In the genomic region with DNA sequence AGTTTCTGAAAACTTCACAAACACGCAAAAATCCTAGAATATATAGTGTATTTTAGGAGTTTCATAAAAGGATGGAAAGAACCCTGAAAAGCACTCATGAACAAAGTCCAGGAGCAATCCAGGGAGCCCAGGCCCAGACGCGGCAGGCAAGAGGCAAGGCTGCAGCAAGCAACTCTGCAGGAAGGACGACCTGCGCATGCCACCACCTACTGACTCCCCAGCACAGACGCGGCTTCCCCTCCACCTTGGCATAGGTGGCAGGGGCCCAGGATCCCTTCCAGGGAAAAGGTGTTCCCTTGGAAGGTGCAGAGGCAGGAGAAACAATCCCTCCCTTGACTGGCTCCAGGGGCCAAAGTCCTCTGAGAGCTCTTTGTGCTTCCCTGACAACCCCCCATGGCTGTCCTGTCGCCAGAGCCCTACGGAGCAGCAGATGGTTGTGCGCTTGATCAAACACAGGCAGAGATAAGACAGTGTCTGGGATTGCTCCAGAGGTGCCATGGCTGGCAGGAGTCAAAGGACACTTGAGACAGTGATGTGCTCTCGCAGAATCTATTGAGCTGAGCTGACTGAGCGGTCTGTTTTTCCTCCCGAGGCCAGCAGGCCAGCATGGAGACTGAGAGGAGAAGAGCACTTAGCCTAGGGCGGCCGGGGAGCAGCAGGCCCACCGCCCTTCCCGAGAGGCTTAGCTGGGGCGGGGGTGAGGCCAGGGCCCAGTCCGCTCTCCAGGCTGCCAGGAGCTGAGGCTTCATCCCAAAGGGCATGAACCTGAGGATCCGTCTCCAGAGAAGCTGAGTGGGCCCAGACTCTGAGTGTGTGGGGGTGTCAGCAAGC, we compare ENCODE assay signal across 1 cellular context.
A peak's percentile ranks its signal among the peaks of the same experiment; 100 is the strongest.
TF ChIP-seq lines count a peak whose summit lies in the region.

No MANE protein-coding gene starts in this region.

TF ChIP-seq in HepG2, 621 proteins besides CTCF, POLR2A, EP300 and RAD21 (continued from another document and continues in another):
- TF ChIP-seq ZNF691 (CRISPR knock-in tag; IDR thresholded peaks at IDR 0.05; ENCODE audit: borderline replicate concordance, low read depth) (0 out of 2 replicates have a peak, but pooled peaks have one; percentile 67), MYC (CRISPR knock-in tag; IDR thresholded peaks at IDR 0.05; ENCODE audit: borderline replicate concordance) (peak; percentile 44; the same call in 1 of the 2 replicates), ZNF33B (CRISPR knock-in tag; IDR thresholded peaks at IDR 0.05) (no peak), HMG20B (CRISPR knock-in tag; conservative IDR thresholded peaks at IDR 0.05) (peak; percentile 84), REPIN1 (CRISPR knock-in tag; IDR thresholded peaks at IDR 0.05; ENCODE audit: borderline replicate concordance, low read depth) (peak; percentile 78; the same call in 1 of the 2 replicates), HNF4G (IDR thresholded peaks at IDR 0.05; ENCODE audit: borderline replicate concordance, low read depth, low read length) (peak; percentile 94), HNF4G (CRISPR knock-in tag; IDR thresholded peaks at IDR 0.05; ENCODE audit: borderline replicate concordance, low read depth) (peak; percentile 88), SKI (IDR thresholded peaks at IDR 0.05; ENCODE audit: partially characterized antibody) (peak; percentile 42), KMT2A (CRISPR knock-in tag; IDR thresholded peaks at IDR 0.05) (no peak), KAT8 (CRISPR knock-in tag; IDR thresholded peaks at IDR 0.05) (peak; percentile 42; the same call in 1 of the 2 replicates), ZBTB10 (CRISPR knock-in tag; IDR thresholded peaks at IDR 0.05; ENCODE audit: borderline replicate concordance) (0 out of 2 replicates have a peak, but pooled peaks have one; percentile 22), TOE1 (CRISPR knock-in tag; IDR thresholded peaks at IDR 0.05) (no peak), PPARG (CRISPR knock-in tag; conservative IDR thresholded peaks at IDR 0.05) (0 out of 2 replicates have a peak, but pooled peaks have one; percentile 11), HHEX (CRISPR knock-in tag; IDR thresholded peaks at IDR 0.05) (peak; percentile 85), ZNF710 (CRISPR knock-in tag; IDR thresholded peaks at IDR 0.05; ENCODE audit: borderline replicate concordance) (peak; percentile 55; the same call in 1 of the 2 replicates), ZNF367 (CRISPR knock-in tag; IDR thresholded peaks at IDR 0.05; ENCODE audit: borderline replicate concordance) (no peak), ZNF362 (CRISPR knock-in tag; IDR thresholded peaks at IDR 0.05; ENCODE audit: borderline replicate concordance) (0 out of 2 replicates have a peak, but pooled peaks have one; percentile 56), FOXA1 (IDR thresholded peaks at IDR 0.05) (no peak), FOXA1 (CRISPR knock-in tag; IDR thresholded peaks at IDR 0.05) (peak; percentile 84), HMG20A (CRISPR knock-in tag; IDR thresholded peaks at IDR 0.05; ENCODE audit: borderline replicate concordance) (peak; percentile 61; the same call in 1 of the 2 replicates), ZNF629 (CRISPR knock-in tag; conservative IDR thresholded peaks at IDR 0.05) (no peak; the same call in 1 of the 2 replicates), ZFP91 (CRISPR knock-in tag; IDR thresholded peaks at IDR 0.05; ENCODE audit: borderline replicate concordance) (peak; percentile 51; the same call in 1 of the 2 replicates), ZNF577 (CRISPR knock-in tag; IDR thresholded peaks at IDR 0.05; ENCODE audit: borderline replicate concordance, low read depth) (no peak)
- TF ChIP-seq, protein P1, sequence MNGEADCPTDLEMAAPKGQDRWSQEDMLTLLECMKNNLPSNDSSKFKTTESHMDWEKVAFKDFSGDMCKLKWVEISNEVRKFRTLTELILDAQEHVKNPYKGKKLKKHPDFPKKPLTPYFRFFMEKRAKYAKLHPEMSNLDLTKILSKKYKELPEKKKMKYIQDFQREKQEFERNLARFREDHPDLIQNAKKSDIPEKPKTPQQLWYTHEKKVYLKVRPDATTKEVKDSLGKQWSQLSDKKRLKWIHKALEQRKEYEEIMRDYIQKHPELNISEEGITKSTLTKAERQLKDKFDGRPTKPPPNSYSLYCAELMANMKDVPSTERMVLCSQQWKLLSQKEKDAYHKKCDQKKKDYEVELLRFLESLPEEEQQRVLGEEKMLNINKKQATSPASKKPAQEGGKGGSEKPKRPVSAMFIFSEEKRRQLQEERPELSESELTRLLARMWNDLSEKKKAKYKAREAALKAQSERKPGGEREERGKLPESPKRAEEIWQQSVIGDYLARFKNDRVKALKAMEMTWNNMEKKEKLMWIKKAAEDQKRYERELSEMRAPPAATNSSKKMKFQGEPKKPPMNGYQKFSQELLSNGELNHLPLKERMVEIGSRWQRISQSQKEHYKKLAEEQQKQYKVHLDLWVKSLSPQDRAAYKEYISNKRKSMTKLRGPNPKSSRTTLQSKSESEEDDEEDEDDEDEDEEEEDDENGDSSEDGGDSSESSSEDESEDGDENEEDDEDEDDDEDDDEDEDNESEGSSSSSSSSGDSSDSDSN (CRISPR knock-in tag; IDR thresholded peaks at IDR 0.05), result no peak
- TF ChIP-seq, protein P2, sequence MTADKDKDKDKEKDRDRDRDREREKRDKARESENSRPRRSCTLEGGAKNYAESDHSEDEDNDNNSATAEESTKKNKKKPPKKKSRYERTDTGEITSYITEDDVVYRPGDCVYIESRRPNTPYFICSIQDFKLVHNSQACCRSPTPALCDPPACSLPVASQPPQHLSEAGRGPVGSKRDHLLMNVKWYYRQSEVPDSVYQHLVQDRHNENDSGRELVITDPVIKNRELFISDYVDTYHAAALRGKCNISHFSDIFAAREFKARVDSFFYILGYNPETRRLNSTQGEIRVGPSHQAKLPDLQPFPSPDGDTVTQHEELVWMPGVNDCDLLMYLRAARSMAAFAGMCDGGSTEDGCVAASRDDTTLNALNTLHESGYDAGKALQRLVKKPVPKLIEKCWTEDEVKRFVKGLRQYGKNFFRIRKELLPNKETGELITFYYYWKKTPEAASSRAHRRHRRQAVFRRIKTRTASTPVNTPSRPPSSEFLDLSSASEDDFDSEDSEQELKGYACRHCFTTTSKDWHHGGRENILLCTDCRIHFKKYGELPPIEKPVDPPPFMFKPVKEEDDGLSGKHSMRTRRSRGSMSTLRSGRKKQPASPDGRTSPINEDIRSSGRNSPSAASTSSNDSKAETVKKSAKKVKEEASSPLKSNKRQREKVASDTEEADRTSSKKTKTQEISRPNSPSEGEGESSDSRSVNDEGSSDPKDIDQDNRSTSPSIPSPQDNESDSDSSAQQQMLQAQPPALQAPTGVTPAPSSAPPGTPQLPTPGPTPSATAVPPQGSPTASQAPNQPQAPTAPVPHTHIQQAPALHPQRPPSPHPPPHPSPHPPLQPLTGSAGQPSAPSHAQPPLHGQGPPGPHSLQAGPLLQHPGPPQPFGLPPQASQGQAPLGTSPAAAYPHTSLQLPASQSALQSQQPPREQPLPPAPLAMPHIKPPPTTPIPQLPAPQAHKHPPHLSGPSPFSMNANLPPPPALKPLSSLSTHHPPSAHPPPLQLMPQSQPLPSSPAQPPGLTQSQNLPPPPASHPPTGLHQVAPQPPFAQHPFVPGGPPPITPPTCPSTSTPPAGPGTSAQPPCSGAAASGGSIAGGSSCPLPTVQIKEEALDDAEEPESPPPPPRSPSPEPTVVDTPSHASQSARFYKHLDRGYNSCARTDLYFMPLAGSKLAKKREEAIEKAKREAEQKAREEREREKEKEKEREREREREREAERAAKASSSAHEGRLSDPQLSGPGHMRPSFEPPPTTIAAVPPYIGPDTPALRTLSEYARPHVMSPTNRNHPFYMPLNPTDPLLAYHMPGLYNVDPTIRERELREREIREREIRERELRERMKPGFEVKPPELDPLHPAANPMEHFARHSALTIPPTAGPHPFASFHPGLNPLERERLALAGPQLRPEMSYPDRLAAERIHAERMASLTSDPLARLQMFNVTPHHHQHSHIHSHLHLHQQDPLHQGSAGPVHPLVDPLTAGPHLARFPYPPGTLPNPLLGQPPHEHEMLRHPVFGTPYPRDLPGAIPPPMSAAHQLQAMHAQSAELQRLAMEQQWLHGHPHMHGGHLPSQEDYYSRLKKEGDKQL (CRISPR knock-in tag; IDR thresholded peaks at IDR 0.05; ENCODE audit: low read depth), result peak; percentile 58; the same call in 1 of the 2 replicates
- TF ChIP-seq, protein P3, sequence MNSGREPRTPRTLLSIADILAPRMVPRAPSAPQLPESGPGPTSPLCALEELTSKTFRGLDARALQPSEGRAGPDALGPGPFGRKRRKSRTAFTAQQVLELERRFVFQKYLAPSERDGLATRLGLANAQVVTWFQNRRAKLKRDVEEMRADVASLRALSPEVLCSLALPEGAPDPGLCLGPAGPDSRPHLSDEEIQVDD (CRISPR knock-in tag; IDR thresholded peaks at IDR 0.05; ENCODE audit: borderline replicate concordance), result no peak
- TF ChIP-seq, protein P4, sequence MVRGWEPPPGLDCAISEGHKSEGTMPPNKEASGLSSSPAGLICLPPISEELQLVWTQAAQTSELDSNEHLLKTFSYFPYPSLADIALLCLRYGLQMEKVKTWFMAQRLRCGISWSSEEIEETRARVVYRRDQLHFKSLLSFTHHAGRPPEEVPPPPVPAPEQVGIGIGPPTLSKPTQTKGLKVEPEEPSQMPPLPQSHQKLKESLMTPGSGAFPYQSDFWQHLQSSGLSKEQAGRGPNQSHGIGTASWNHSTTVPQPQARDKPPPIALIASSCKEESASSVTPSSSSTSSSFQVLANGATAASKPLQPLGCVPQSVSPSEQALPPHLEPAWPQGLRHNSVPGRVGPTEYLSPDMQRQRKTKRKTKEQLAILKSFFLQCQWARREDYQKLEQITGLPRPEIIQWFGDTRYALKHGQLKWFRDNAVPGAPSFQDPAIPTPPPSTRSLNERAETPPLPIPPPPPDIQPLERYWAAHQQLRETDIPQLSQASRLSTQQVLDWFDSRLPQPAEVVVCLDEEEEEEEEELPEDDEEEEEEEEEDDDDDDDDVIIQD (CRISPR knock-in tag; IDR thresholded peaks at IDR 0.05; ENCODE audit: low read depth), result peak; percentile 32; the same call in 1 of the 2 replicates
- TF ChIP-seq, protein P5, sequence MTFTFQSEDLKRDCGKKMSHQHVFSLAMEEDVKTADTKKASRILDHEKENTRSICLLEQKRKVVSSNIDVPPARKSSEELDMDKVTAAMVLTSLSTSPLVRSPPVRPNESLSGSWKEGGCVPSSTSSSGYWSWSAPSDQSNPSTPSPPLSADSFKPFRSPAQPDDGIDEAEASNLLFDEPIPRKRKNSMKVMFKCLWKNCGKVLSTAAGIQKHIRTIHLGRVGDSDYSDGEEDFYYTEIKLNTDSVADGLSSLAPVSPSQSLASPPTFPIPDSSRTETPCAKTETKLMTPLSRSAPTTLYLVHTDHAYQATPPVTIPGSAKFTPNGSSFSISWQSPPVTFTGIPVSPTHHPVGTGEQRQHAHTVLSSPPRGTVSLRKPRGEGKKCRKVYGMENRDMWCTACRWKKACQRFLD (CRISPR knock-in tag; IDR thresholded peaks at IDR 0.05; ENCODE audit: borderline replicate concordance), result 0 out of 2 replicates have a peak, but pooled peaks have one; percentile 70
